Comparison of ENCODE assay signal across 1 cellular context in genomic region chr15:70033529-70034140, GRCh38.
A peak's percentile ranks its signal among the peaks of the same experiment; 100 is the strongest.
TF ChIP-seq lines count a peak whose summit lies in the region.

No MANE protein-coding gene starts in this region.

TF ChIP-seq in IMR-90, 13 proteins besides CTCF, POLR2A, EP300 and RAD21 (continued from another document):
- TF ChIP-seq CHD1 (IDR thresholded peaks at IDR 0.05; ENCODE audit: low read depth, low read length) = no peak
- TF ChIP-seq MAZ (IDR thresholded peaks at IDR 0.05; ENCODE audit: borderline replicate concordance, low read depth, low read length) = peak; percentile 24; the same call in 1 of the 2 replicates
- no peak for TF ChIP-seq SMC3 (IDR thresholded peaks at IDR 0.05; ENCODE audit: low read depth, low read length)
TF ChIP-seq in IMR-90: peak in this region for 4.
